8 cellular contexts compared by ENCODE assay signal in genomic region chr1:153568367-153569099, GRCh38. TPM values are rescaled to one million over a fixed set of nuclear protein-coding genes. Genes with fewer than 3 reads are reported as not detected.
DNase-seq lines count a peak whose midpoint lies in the region; ATAC-seq and TF ChIP-seq lines count a peak whose summit lies in the region.

No MANE protein-coding gene starts in this region.

- H3K27me3 ChIP-seq in Caco-2 (replicated peaks; ENCODE audit: control insufficient read depth, insufficient read depth, low read length): no peaks in the 10 kb centered on the region
- no peaks in the 10 kb centered on the region for H3K27me3 ChIP-seq in PC-3 (ENCODE audit: low read length)
- no peaks in the 10 kb centered on the region for H3K27me3 ChIP-seq in esophagus muscularis mucosa

- H3K4me1 ChIP-seq in Caco-2 (peaks cover 67% of the 10 kb centered on the region), PC-3 (ENCODE audit: insufficient read depth, low read length) (peaks cover 74% of the 10 kb centered on the region), esophagus muscularis mucosa (peaks cover 47 to 64% (median 58%) of the 10 kb centered on the region in 4 donors)

- peaks cover 71% of the 10 kb centered on the region for H3K4me1 Mint-ChIP-seq in Caco-2 (ENCODE audit: low read depth, unreplicated experiment)

- TF ChIP-seq CTCF in Caco-2 (IDR thresholded peaks at IDR 0.05; ENCODE audit: insufficient read depth in 1 of 2, low read depth in 1 of 2, low read length in 1 of 2, severe bottlenecking in 1 of 2, unreplicated experiment in 1 of 2) (peak; percentile 96 to 98), PC-3 (conservative IDR thresholded peaks at IDR 0.05; ENCODE audit: low read depth, low read length) (peak; percentile 99), esophagus muscularis mucosa (IDR thresholded peaks at IDR 0.05) (peak in 2 of 3 experiments; percentile 100)

- peak overlapping the region; percentile 46 for H3K4me3 Mint-ChIP-seq in Caco-2 (ENCODE audit: unreplicated experiment)

- peak overlapping the region; percentile 98 for H3K27ac Mint-ChIP-seq in Caco-2 (ENCODE audit: unreplicated experiment)

- BruUV-seq in Caco-2 (replicated peaks; lab: Mats Ljungman, UMichigan) (no TSS peak), PC-3 (replicated peaks; lab: Mats Ljungman, UMichigan) (no TSS peak)

- peak; percentile 94 for DNase-seq in Caco-2
- peak; percentile 34 for DNase-seq in KG1 (lab: John Stamatoyannopoulos, UW)
- peak; percentile 99 for DNase-seq in PC-3
- peak; percentile 93 to 94 for DNase-seq in activated T-cell treated with anti-CD3 and anti-CD28 coated beads, Interleukin-2, amount 50 U/mL, for 48 hours
- peak; percentile 98 for DNase-seq in esophagus muscularis mucosa (ENCODE audit: extremely low spot score)
- peak; percentile 97 for DNase-seq in myocyte (ENCODE audit: low read depth)
- peak; percentile 64 for DNase-seq in stimulated activated CD8-positive, alpha-beta memory T cell treated with anti-CD3 and anti-CD28 coated beads, Interleukin-7, amount 100 ng/mL, for 24 hours (ENCODE audit: low read depth)

- POLR2A ChIA-PET in Caco-2 (lab: Charles Lee): interaction anchor here (0.6 to 1.7 kb wide), 5 partner anchors 11 to 59 kb away, joined by 3 to 6 read pairs (median 5); partner anchors contain the start of genes S100A13, S100A14, S100A16 and S100A4
- POLR2A ChIA-PET in PC-3 (lab: Charles Lee; ENCODE audit: unreplicated experiment): interaction anchor here (0.6 to 1.8 kb wide), 9 partner anchors 28 to 215 kb away, joined by 3 to 47 read pairs (median 8); partner anchors contain the start of genes CHTOP, S100A16, S100A5 and S100A6

- WGBS in esophagus muscularis mucosa: 14% methylated on average over 17 of the region's 25 CpGs

- H3K4me3 ChIP-seq in Caco-2 (ENCODE audit: low read depth, low read length) (no peak overlapping the region), PC-3 (ENCODE audit: low read length) (peak overlapping the region; percentile 37), esophagus muscularis mucosa (peak overlapping the region; percentile 39 to 49 (median 44))

- H3K27ac ChIP-seq in PC-3 (ENCODE audit: low read length): peak overlapping the region; percentile 100
- peak overlapping the region; percentile 89 to 91 (median 90) for H3K27ac ChIP-seq in esophagus muscularis mucosa (replicated peaks in 1 of 4)

- H3K36me3 ChIP-seq in Caco-2 (ENCODE audit: control insufficient read depth, insufficient read depth, low read length): no peaks in the 10 kb centered on the region
- no peaks in the 10 kb centered on the region for H3K36me3 ChIP-seq in PC-3 (ENCODE audit: low read depth, low read length)
- no peaks in the 10 kb centered on the region for H3K36me3 ChIP-seq in esophagus muscularis mucosa

- H3F3A ChIP-seq in PC-3 (ENCODE audit: low read length, unreplicated experiment): peaks cover 8% of the 10 kb centered on the region

- TF ChIP-seq POLR2A in esophagus muscularis mucosa (IDR thresholded peaks at IDR 0.05; ENCODE audit: low read depth): no peak

- ATAC-seq in PC-3 (peak; percentile 25), HG03354 (IDR thresholded peaks at IDR 0.05; ENCODE audit: poor library complexity, severe bottlenecking, unreplicated experiment) (no peak)

- CTCF ChIA-PET in Caco-2 (lab: Charles Lee): interaction anchor here (0.7 to 2.0 kb wide), 13 partner anchors 9 to 61 kb away, joined by 3 to 22 read pairs (median 7); partner anchors contain the start of genes S100A13, S100A16, S100A4 and S100A6
- CTCF ChIA-PET in PC-3 (lab: Charles Lee): interaction anchor here (0.6 to 1.7 kb wide), 10 partner anchors 23 to 190 kb away, joined by 3 to 24 read pairs (median 4); partner anchors contain the start of genes S100A13, S100A16, S100A4 and S100A5

- peak overlapping the region; percentile 39; the same call in 1 of the 2 replicates for H2AFZ ChIP-seq in PC-3 (ENCODE audit: low read length)

- H3K4me2 ChIP-seq in PC-3 (ENCODE audit: low read length): peak overlapping the region; percentile 73

- no peaks in the 10 kb centered on the region for H3K9me3 Mint-ChIP-seq in Caco-2 (ENCODE audit: unreplicated experiment)

- H3K9ac ChIP-seq in PC-3 (ENCODE audit: low read length): peak overlapping the region; percentile 94

- peaks cover 24% of the 10 kb centered on the region for H3K79me2 ChIP-seq in PC-3 (ENCODE audit: low read length)

- peaks cover 15% of the 10 kb centered on the region for H3K36me3 Mint-ChIP-seq in Caco-2 (ENCODE audit: insufficient read depth, unreplicated experiment)

- intact Hi-C loops in Caco-2 (cut with micrococcal nuclease; ENCODE audit: unreplicated experiment): loop anchor here (1.0 to 10.0 kb wide), 3 partner anchors 35 to 214 kb away; partner anchors contain the start of gene S100A9
- intact Hi-C loops in PC-3 (cut with micrococcal nuclease): loop anchor here (1.0 kb wide), 3 partner anchors 35 to 216 kb away; no protein-coding TSS in a partner anchor
- intact Hi-C loops in esophagus muscularis mucosa (cut with DNase I): loop anchor here (1.0 to 2.0 kb wide), 2 partner anchors 35 to 58 kb away; no protein-coding TSS in a partner anchor

- H3K9me3 ChIP-seq in Caco-2: no peaks in the 10 kb centered on the region
- H3K9me3 ChIP-seq in PC-3 (ENCODE audit: low read length): no peaks in the 10 kb centered on the region
- no peaks in the 10 kb centered on the region for H3K9me3 ChIP-seq in esophagus muscularis mucosa

- no peak for TF ChIP-seq EP300 in esophagus muscularis mucosa (IDR thresholded peaks at IDR 0.05)

- no peaks in the 10 kb centered on the region for H4K20me1 ChIP-seq in PC-3 (ENCODE audit: low read length)

- H3K9me2 ChIP-seq in PC-3 (replicated peaks; ENCODE audit: low read length): no peaks in the 10 kb centered on the region

- H3K27me3 Mint-ChIP-seq in Caco-2 (ENCODE audit: insufficient read depth, unreplicated experiment): no peaks in the 10 kb centered on the region

RNA-seq across cellular contexts. Expression of gene S100A2, which starts 2.9 kb away (rescaled TPM):
- 2.4 and 3.0 TPM in 2 replicates for total RNA-seq in Caco-2 (2022)
- total RNA-seq in PC-3 (2014; rRNA removed): 358 and 373 TPM in 2 replicates
- total RNA-seq in esophagus muscularis mucosa: under 1 TPM in 2 of 4 donors, not detected in 2; 0.34 to 0.71 TPM
- 6.4 and 7.1 TPM in 2 replicates for total RNA-seq in myocyte
- polyA plus RNA-seq in myocyte (2012): 45.5 TPM

RNA-seq across cellular contexts. Expression of gene S100A3, which starts 19.5 kb away (rescaled TPM):
- 0.61 and 0.84 TPM in 2 replicates for total RNA-seq in Caco-2 (2022)
- 4.6 and 7.9 TPM in 2 replicates for total RNA-seq in PC-3 (2014; rRNA removed)
- 1 to 10 TPM in 3 of 4 donors, not detected in 1; 2.1 to 4.2 (median 2.7) TPM for total RNA-seq in esophagus muscularis mucosa
- total RNA-seq in myocyte: 7.8 and 10.8 TPM in 2 replicates
- 22.9 TPM for polyA plus RNA-seq in myocyte (2012)

RNA-seq across cellular contexts. Expression of gene S100A4, which starts 22.9 kb away (rescaled TPM):
- total RNA-seq in Caco-2 (2022) (53.6 and 54.4 TPM in 2 replicates), PC-3 (2014; rRNA removed) (32.2 and 55.8 TPM in 2 replicates), esophagus muscularis mucosa (100 to 1,000 TPM; 154 to 362 (median 273) TPM), myocyte (757 and 902 TPM in 2 replicates)
- 3,578 TPM for polyA plus RNA-seq in myocyte (2012)

RNA-seq across cellular contexts. Expression of gene S100A5, which starts 27.8 kb away (rescaled TPM):
- total RNA-seq in Caco-2 (2022): not detected in 2 replicates
- total RNA-seq in PC-3 (2014; rRNA removed): 2.5 and 6.3 TPM in 2 replicates
- total RNA-seq in esophagus muscularis mucosa: under 1 TPM in 1 of 4 donors, not detected in 3; 0.98 TPM
- total RNA-seq in myocyte: 2.5 and 2.9 TPM in 2 replicates
- 5.7 TPM for polyA plus RNA-seq in myocyte (2012)

RNA-seq across cellular contexts. Expression of gene S100A6, which starts 32.7 kb away (rescaled TPM):
- total RNA-seq in Caco-2 (2022): 416 and 432 TPM in 2 replicates
- 1,818 and 2,572 TPM in 2 replicates for total RNA-seq in PC-3 (2014; rRNA removed)
- 100 to 1,000 TPM; 432 to 759 (median 607) TPM for total RNA-seq in esophagus muscularis mucosa
- 423 and 449 TPM in 2 replicates for total RNA-seq in myocyte
- 3,447 TPM for polyA plus RNA-seq in myocyte (2012)

Comparison
In these comparisons a context has a peak if more than half of its experiments do, and no peak if none do; other contexts are left out.
1. DNase-seq: peak in every context shown above with its lines; median percentile 99 in PC-3; 98 in esophagus muscularis mucosa; 97 in myocyte; 94 in Caco-2; 94 in activated T-cell treated with anti-CD3 and anti-CD28 coated beads, Interleukin-2, amount 50 U/mL, for 48 hours; 64 in stimulated activated CD8-positive, alpha-beta memory T cell treated with anti-CD3 and anti-CD28 coated beads, Interleukin-7, amount 100 ng/mL, for 24 hours; 34 in KG1.
2. RNA of gene S100A2, which starts 2.9 kb away (total RNA-seq): 358 to 373 TPM in PC-3; 6.4 to 7.1 TPM in myocyte, 2.4 to 3.0 TPM in Caco-2 and 0.34 to 0.71 TPM in esophagus muscularis mucosa; every median in the first group is over 10 times any median in the second.
3. Peak in every context shown above with its lines, with median percentiles within 50 percentile points of each other: CTCF ChIP-seq.